18 cellular contexts compared by ENCODE assay signal in the genomic region with DNA sequence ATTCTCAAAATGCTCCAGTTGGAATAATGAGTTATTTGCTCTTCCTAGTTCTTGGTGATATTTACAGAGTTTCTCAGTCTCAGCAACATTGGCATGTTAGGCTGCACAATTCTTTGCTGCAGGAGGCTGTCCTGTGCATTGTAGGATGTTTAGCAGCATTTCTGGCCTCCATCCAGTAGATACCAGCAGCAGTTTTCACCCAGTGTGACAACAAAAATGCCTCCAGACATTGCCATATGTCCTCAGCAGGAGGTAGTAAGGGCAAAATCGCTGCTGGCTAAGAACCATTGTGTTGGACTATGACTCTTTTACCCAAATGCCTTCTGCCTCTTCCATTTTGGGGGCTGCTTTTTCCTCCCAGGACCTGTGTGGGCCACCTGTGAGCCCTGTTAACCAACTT. TPM values are rescaled to one million over a fixed set of nuclear protein-coding genes. Genes with fewer than 3 reads are reported as not detected.
"Had no signal": no experiment of that assay in that cellular context is flagged by ENCODE, and none has a peak within 500 bp of the region (broad histone marks: within the 10 kb centered on the region; RNA-seq: fewer than 3 reads in every experiment).

No MANE protein-coding gene starts in this region.

- H3K4me1 ChIP-seq: ascending aorta, uterus had no signal

- H3K27ac ChIP-seq: ascending aorta, cardiac muscle cell, dorsolateral prefrontal cortex, tibial nerve, uterus, WERI-Rb-1 had no signal

- H3K36me3 ChIP-seq: ascending aorta, cardiac muscle cell, tibial nerve, uterus, WERI-Rb-1 had no signal

- ATAC-seq: activated naive CD8-positive, alpha-beta T cell treated with anti-CD3 and anti-CD28 coated beads, Interleukin-2, amount 50 U/mL, for 24 hours; left cardiac atrium had no signal

- H3K9me3 Mint-ChIP-seq: activated naive CD8-positive, alpha-beta T cell treated with anti-CD3 and anti-CD28 coated beads, Interleukin-2, amount 50 U/mL, for 24 hours; natural killer cell had no signal

- H3K27ac Mint-ChIP-seq: activated CD8-positive, alpha-beta memory T cell treated with anti-CD3 and anti-CD28 coated beads, Interleukin-2, amount 10 ng/mL, durations not matched to agents 7 days and 5 days; activated naive CD8-positive, alpha-beta T cell treated with anti-CD3 and anti-CD28 coated beads, Interleukin-2, amount 50 U/mL, for 24 hours; natural killer cell had no signal

- H3K36me3 Mint-ChIP-seq: activated CD8-positive, alpha-beta memory T cell treated with anti-CD3 and anti-CD28 coated beads, Interleukin-2, amount 10 ng/mL, durations not matched to agents 7 days and 5 days; natural killer cell had no signal

- H3K4me3 Mint-ChIP-seq: activated CD8-positive, alpha-beta memory T cell treated with anti-CD3 and anti-CD28 coated beads, Interleukin-2, amount 10 ng/mL, durations not matched to agents 7 days and 5 days; activated naive CD8-positive, alpha-beta T cell treated with anti-CD3 and anti-CD28 coated beads, Interleukin-2, amount 50 U/mL, for 24 hours; natural killer cell had no signal

- H3K9me3 ChIP-seq: ascending aorta, tibial nerve, uterus had no signal

- DNase-seq: activated CD4-positive, alpha-beta T cell treated with anti-CD3 and anti-CD28 coated beads, Interleukin-2, amount 50 U/mL, for 48 hours; activated CD8-positive, alpha-beta memory T cell treated with anti-CD3 and anti-CD28 coated beads, Interleukin-2, amount 10 ng/mL, durations not matched to agents 7 days and 5 days; activated naive CD4-positive, alpha-beta T cell; activated naive CD8-positive, alpha-beta T cell treated with anti-CD3 and anti-CD28 coated beads, Interleukin-2, amount 50 U/mL, for 24 hours; left cardiac atrium; natural killer cell; occipital lobe; stimulated activated CD4-positive, alpha-beta T cell treated with anti-CD3 and anti-CD28 coated beads, Interleukin-12 subunit alpha, Interleukin-12 subunit beta, amount 100 ng/mL, for 4 hours; stimulated activated CD4-positive, alpha-beta T cell treated with anti-CD3 and anti-CD28 coated beads, Interleukin-1b, Interleukin-23, amount 100 ng/mL, for 48 hours; stimulated activated CD8-positive, alpha-beta memory T cell treated with anti-CD3 and anti-CD28 coated beads, Interleukin-4, amount 100 ng/mL, for 48 hours; stimulated activated naive CD4-positive, alpha-beta T cell treated with Interleukin-2 at 50 U/mL for 16 hours; SW 1271; uterus; WERI-Rb-1 had no signal

- H3K4me3 ChIP-seq: ascending aorta, cardiac muscle cell, dorsolateral prefrontal cortex, tibial nerve, uterus had no signal

- H3K27me3 ChIP-seq: ascending aorta, cardiac muscle cell, dorsolateral prefrontal cortex, tibial nerve, uterus had no signal

RNA-seq across cellular contexts. Expression of a gene that starts 50.4 kb away (rescaled TPM):
- total RNA-seq: cardiac muscle cell, occipital lobe had no signal
- polyA plus RNA-seq: cardiac muscle cell had no signal
